ENCODE assay signal across 1 cellular context in the genomic region with DNA sequence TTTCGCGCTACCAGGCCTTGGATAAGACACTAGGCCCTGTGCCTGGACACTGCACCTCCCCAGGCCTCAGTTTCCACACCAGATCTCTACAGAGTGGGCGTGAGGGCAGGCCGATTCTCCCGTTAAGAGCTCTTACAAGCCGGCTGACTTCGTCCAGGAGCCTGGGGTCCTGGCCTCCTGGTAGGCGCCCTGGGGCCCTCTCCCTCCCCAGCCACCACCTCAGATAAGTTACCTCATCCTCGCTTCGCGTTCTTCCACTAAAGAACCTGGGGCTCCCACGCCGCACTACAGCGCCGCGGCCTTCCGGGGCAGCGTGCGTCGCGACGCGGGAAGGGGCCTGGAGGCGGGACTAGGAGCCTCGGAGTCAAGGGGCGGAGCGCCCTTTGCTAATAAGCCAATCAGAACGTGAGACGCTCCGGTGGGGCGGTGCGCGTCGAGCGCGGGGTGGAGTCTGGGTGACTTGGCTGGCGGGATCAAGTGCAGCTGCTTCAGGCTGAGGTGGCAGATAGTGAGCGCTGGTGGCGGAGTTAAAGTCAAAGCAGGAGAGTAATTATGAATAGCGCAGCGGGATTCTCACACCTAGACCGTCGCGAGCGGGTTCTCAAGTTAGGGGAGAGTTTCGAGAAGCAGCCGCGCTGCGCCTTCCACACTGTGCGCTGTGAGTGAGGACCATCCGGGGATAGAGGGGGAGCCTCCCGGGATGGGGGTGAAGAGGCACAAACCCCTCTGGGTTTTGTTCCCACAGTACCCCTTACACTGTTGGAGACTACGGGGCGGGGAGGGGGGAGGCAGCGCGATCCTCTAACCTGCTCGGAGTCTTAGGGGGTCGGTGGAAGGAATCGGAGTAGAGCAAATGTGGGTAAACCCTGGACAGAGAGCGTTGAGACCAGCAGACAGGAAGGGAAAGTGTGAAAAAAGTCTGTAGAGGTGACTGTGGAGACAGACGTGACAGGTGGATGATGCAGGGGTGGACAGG.
TF ChIP-seq lines count a peak whose summit lies in the region.

A gene (plus strand): TSS at position 476 of the 976 bp plus-strand sequence. CDS start 77 bp downstream, at position 553.
A gene with protein sequence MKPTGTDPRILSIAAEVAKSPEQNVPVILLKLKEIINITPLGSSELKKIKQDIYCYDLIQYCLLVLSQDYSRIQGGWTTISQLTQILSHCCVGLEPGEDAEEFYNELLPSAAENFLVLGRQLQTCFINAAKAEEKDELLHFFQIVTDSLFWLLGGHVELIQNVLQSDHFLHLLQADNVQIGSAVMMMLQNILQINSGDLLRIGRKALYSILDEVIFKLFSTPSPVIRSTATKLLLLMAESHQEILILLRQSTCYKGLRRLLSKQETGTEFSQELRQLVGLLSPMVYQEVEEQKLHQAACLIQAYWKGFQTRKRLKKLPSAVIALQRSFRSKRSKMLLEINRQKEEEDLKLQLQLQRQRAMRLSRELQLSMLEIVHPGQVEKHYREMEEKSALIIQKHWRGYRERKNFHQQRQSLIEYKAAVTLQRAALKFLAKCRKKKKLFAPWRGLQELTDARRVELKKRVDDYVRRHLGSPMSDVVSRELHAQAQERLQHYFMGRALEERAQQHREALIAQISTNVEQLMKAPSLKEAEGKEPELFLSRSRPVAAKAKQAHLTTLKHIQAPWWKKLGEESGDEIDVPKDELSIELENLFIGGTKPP (minus strand): TSS at position 327 of the 976 bp plus-strand sequence. CDS start 6,100 bp downstream, outside the sequence.

TF ChIP-seq in WTC11, 78 proteins besides CTCF, POLR2A, EP300 and RAD21 (continued from another document and continues in another):
- TF ChIP-seq, protein P1, sequence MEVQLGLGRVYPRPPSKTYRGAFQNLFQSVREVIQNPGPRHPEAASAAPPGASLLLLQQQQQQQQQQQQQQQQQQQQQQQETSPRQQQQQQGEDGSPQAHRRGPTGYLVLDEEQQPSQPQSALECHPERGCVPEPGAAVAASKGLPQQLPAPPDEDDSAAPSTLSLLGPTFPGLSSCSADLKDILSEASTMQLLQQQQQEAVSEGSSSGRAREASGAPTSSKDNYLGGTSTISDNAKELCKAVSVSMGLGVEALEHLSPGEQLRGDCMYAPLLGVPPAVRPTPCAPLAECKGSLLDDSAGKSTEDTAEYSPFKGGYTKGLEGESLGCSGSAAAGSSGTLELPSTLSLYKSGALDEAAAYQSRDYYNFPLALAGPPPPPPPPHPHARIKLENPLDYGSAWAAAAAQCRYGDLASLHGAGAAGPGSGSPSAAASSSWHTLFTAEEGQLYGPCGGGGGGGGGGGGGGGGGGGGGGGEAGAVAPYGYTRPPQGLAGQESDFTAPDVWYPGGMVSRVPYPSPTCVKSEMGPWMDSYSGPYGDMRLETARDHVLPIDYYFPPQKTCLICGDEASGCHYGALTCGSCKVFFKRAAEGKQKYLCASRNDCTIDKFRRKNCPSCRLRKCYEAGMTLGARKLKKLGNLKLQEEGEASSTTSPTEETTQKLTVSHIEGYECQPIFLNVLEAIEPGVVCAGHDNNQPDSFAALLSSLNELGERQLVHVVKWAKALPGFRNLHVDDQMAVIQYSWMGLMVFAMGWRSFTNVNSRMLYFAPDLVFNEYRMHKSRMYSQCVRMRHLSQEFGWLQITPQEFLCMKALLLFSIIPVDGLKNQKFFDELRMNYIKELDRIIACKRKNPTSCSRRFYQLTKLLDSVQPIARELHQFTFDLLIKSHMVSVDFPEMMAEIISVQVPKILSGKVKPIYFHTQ (CRISPR knock-in tag; IDR thresholded peaks at IDR 0.05) = no peak
- peak; percentile 76; the same call in 1 of the 2 replicates for TF ChIP-seq ETV6 (CRISPR knock-in tag; IDR thresholded peaks at IDR 0.05)
- TF ChIP-seq, protein P2, sequence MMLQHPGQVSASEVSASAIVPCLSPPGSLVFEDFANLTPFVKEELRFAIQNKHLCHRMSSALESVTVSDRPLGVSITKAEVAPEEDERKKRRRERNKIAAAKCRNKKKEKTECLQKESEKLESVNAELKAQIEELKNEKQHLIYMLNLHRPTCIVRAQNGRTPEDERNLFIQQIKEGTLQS (CRISPR knock-in tag; conservative IDR thresholded peaks at IDR 0.05) = no peak
- no peak for TF ChIP-seq ATF1 (CRISPR knock-in tag; IDR thresholded peaks at IDR 0.05)
- TF ChIP-seq, protein P3, sequence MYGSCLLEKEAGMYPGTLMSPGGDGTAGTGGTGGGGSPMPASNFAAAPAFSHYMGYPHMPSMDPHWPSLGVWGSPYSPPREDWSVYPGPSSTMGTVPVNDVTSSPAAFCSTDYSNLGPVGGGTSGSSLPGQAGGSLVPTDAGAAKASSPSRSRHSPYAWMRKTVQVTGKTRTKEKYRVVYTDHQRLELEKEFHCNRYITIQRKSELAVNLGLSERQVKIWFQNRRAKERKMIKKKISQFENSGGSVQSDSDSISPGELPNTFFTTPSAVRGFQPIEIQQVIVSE (CRISPR knock-in tag; IDR thresholded peaks at IDR 0.05; ENCODE audit: borderline replicate concordance) = no peak
- TF ChIP-seq, protein P4, sequence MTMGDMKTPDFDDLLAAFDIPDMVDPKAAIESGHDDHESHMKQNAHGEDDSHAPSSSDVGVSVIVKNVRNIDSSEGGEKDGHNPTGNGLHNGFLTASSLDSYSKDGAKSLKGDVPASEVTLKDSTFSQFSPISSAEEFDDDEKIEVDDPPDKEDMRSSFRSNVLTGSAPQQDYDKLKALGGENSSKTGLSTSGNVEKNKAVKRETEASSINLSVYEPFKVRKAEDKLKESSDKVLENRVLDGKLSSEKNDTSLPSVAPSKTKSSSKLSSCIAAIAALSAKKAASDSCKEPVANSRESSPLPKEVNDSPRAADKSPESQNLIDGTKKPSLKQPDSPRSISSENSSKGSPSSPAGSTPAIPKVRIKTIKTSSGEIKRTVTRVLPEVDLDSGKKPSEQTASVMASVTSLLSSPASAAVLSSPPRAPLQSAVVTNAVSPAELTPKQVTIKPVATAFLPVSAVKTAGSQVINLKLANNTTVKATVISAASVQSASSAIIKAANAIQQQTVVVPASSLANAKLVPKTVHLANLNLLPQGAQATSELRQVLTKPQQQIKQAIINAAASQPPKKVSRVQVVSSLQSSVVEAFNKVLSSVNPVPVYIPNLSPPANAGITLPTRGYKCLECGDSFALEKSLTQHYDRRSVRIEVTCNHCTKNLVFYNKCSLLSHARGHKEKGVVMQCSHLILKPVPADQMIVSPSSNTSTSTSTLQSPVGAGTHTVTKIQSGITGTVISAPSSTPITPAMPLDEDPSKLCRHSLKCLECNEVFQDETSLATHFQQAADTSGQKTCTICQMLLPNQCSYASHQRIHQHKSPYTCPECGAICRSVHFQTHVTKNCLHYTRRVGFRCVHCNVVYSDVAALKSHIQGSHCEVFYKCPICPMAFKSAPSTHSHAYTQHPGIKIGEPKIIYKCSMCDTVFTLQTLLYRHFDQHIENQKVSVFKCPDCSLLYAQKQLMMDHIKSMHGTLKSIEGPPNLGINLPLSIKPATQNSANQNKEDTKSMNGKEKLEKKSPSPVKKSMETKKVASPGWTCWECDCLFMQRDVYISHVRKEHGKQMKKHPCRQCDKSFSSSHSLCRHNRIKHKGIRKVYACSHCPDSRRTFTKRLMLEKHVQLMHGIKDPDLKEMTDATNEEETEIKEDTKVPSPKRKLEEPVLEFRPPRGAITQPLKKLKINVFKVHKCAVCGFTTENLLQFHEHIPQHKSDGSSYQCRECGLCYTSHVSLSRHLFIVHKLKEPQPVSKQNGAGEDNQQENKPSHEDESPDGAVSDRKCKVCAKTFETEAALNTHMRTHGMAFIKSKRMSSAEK (CRISPR knock-in tag; IDR thresholded peaks at IDR 0.05; ENCODE audit: borderline replicate concordance) = no peak
- 0 out of 2 replicates have a peak, but pooled peaks have one; percentile 83 for TF ChIP-seq ZNF138 (CRISPR knock-in tag; conservative IDR thresholded peaks at IDR 0.05)
- TF ChIP-seq ZNF416 (CRISPR knock-in tag; IDR thresholded peaks at IDR 0.05) = no peak
- TF ChIP-seq ZNF121 (CRISPR knock-in tag; IDR thresholded peaks at IDR 0.05) = no peak
- 0 out of 2 replicates have a peak, but pooled peaks have one; percentile 45 for TF ChIP-seq KAT7 (CRISPR knock-in tag; IDR thresholded peaks at IDR 0.05; ENCODE audit: borderline replicate concordance)
- TF ChIP-seq, protein P5, sequence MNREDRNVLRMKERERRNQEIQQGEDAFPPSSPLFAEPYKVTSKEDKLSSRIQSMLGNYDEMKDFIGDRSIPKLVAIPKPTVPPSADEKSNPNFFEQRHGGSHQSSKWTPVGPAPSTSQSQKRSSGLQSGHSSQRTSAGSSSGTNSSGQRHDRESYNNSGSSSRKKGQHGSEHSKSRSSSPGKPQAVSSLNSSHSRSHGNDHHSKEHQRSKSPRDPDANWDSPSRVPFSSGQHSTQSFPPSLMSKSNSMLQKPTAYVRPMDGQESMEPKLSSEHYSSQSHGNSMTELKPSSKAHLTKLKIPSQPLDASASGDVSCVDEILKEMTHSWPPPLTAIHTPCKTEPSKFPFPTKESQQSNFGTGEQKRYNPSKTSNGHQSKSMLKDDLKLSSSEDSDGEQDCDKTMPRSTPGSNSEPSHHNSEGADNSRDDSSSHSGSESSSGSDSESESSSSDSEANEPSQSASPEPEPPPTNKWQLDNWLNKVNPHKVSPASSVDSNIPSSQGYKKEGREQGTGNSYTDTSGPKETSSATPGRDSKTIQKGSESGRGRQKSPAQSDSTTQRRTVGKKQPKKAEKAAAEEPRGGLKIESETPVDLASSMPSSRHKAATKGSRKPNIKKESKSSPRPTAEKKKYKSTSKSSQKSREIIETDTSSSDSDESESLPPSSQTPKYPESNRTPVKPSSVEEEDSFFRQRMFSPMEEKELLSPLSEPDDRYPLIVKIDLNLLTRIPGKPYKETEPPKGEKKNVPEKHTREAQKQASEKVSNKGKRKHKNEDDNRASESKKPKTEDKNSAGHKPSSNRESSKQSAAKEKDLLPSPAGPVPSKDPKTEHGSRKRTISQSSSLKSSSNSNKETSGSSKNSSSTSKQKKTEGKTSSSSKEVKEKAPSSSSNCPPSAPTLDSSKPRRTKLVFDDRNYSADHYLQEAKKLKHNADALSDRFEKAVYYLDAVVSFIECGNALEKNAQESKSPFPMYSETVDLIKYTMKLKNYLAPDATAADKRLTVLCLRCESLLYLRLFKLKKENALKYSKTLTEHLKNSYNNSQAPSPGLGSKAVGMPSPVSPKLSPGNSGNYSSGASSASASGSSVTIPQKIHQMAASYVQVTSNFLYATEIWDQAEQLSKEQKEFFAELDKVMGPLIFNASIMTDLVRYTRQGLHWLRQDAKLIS (CRISPR knock-in tag; IDR thresholded peaks at IDR 0.05; ENCODE audit: borderline replicate concordance) = 0 out of 2 replicates have a peak, but pooled peaks have one; percentile 31
- TF ChIP-seq CBFB (CRISPR knock-in tag; IDR thresholded peaks at IDR 0.05; ENCODE audit: low read depth) = peak; percentile 83; the same call in 1 of the 2 replicates
- no peak for TF ChIP-seq SOX15 (CRISPR knock-in tag; IDR thresholded peaks at IDR 0.05)
- TF ChIP-seq TEAD4 (CRISPR knock-in tag; IDR thresholded peaks at IDR 0.05) = no peak
- TF ChIP-seq SMAD4 (CRISPR knock-in tag; IDR thresholded peaks at IDR 0.05) = no peak
- no peak for TF ChIP-seq IRF2 (CRISPR knock-in tag; IDR thresholded peaks at IDR 0.05; ENCODE audit: borderline replicate concordance, low read depth)
- TF ChIP-seq, protein P6, sequence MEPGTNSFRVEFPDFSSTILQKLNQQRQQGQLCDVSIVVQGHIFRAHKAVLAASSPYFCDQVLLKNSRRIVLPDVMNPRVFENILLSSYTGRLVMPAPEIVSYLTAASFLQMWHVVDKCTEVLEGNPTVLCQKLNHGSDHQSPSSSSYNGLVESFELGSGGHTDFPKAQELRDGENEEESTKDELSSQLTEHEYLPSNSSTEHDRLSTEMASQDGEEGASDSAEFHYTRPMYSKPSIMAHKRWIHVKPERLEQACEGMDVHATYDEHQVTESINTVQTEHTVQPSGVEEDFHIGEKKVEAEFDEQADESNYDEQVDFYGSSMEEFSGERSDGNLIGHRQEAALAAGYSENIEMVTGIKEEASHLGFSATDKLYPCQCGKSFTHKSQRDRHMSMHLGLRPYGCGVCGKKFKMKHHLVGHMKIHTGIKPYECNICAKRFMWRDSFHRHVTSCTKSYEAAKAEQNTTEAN (CRISPR knock-in tag; IDR thresholded peaks at IDR 0.05) = no peak
- TF ChIP-seq, protein P7, sequence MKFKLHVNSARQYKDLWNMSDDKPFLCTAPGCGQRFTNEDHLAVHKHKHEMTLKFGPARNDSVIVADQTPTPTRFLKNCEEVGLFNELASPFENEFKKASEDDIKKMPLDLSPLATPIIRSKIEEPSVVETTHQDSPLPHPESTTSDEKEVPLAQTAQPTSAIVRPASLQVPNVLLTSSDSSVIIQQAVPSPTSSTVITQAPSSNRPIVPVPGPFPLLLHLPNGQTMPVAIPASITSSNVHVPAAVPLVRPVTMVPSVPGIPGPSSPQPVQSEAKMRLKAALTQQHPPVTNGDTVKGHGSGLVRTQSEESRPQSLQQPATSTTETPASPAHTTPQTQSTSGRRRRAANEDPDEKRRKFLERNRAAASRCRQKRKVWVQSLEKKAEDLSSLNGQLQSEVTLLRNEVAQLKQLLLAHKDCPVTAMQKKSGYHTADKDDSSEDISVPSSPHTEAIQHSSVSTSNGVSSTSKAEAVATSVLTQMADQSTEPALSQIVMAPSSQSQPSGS (CRISPR knock-in tag; IDR thresholded peaks at IDR 0.05; ENCODE audit: borderline replicate concordance, low read depth) = no peak
- TF ChIP-seq, protein P8, sequence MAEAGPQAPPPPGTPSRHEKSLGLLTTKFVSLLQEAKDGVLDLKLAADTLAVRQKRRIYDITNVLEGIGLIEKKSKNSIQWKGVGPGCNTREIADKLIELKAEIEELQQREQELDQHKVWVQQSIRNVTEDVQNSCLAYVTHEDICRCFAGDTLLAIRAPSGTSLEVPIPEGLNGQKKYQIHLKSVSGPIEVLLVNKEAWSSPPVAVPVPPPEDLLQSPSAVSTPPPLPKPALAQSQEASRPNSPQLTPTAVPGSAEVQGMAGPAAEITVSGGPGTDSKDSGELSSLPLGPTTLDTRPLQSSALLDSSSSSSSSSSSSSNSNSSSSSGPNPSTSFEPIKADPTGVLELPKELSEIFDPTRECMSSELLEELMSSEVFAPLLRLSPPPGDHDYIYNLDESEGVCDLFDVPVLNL (CRISPR knock-in tag; IDR thresholded peaks at IDR 0.05; ENCODE audit: borderline replicate concordance, low read depth) = 0 out of 2 replicates have a peak, but pooled peaks have one; percentile 51
- no peak for TF ChIP-seq PRRX2 (CRISPR knock-in tag; IDR thresholded peaks at IDR 0.05)
- TF ChIP-seq, protein P9, sequence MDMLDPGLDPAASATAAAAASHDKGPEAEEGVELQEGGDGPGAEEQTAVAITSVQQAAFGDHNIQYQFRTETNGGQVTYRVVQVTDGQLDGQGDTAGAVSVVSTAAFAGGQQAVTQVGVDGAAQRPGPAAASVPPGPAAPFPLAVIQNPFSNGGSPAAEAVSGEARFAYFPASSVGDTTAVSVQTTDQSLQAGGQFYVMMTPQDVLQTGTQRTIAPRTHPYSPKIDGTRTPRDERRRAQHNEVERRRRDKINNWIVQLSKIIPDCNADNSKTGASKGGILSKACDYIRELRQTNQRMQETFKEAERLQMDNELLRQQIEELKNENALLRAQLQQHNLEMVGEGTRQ (CRISPR knock-in tag; IDR thresholded peaks at IDR 0.05) = 0 out of 2 replicates have a peak, but pooled peaks have one; percentile 21
- no peak; the same call in 1 of the 2 replicates for TF ChIP-seq CREM (CRISPR knock-in tag; IDR thresholded peaks at IDR 0.05)
- TF ChIP-seq, protein P10, sequence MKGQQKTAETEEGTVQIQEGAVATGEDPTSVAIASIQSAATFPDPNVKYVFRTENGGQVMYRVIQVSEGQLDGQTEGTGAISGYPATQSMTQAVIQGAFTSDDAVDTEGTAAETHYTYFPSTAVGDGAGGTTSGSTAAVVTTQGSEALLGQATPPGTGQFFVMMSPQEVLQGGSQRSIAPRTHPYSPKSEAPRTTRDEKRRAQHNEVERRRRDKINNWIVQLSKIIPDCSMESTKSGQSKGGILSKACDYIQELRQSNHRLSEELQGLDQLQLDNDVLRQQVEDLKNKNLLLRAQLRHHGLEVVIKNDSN (CRISPR knock-in tag; IDR thresholded peaks at IDR 0.05) = 0 out of 2 replicates have a peak, but pooled peaks have one; percentile 32
- TF ChIP-seq JUN (CRISPR knock-in tag; IDR thresholded peaks at IDR 0.05) = no peak
- TF ChIP-seq ZNF396 (CRISPR knock-in tag; IDR thresholded peaks at IDR 0.05; ENCODE audit: borderline replicate concordance) = no peak
